ENCODE assay signal across 28 cellular contexts in genomic region chr15:90580541-90580940, GRCh38. TPM values are rescaled to one million over a fixed set of nuclear protein-coding genes. Genes with fewer than 3 reads are reported as not detected.
A peak's percentile ranks its signal among the peaks of the same experiment; 100 is the strongest.
DNase-seq lines count a peak whose midpoint lies in the region; ATAC-seq and TF ChIP-seq lines count a peak whose summit lies in the region.
"Had no signal": no experiment of that assay in that cellular context is flagged by ENCODE, and none has a peak within 500 bp of the region (broad histone marks: within the 10 kb centered on the region; RNA-seq: fewer than 3 reads in every experiment).

No MANE protein-coding gene starts in this region.

- H3K9me3 Mint-ChIP-seq in activated T-helper 1 cell treated with anti-CD3 and anti-CD28 coated beads, Interleukin-12 subunit alpha, Interleukin-12 subunit beta, Interleukin-2, Interleukin-4 antibody, amounts not matched to agents 30 ng/mL and 10 ng/mL and 1 ng/mL, durations not matched to agents 14 hours and 24 hours and 36 hours: no peaks in the 10 kb centered on the region
- H3K9me3 Mint-ChIP-seq in naive B cell: no peaks in the 10 kb centered on the region
- H3K9me3 Mint-ChIP-seq: activated T-cell treated with anti-CD3 and anti-CD28 coated beads, Interleukin-2, amount 50 U/mL, for 4 hours; WTC11 had no signal

- H3K4me1 ChIP-seq in right cardiac atrium (ENCODE audit: control insufficient read depth, insufficient read depth, low read length): peaks cover 8% of the 10 kb centered on the region
- H3K4me1 ChIP-seq in tibial artery: peaks cover 0 to 78% (median 35%) of the 10 kb centered on the region in 4 donors
- H3K4me1 ChIP-seq: BE2C, prostate gland had no signal

- TF ChIP-seq CTCF in tibial artery (IDR thresholded peaks at IDR 0.05): no peak

- H3K4me1 Mint-ChIP-seq in activated T-helper 1 cell treated with anti-CD3 and anti-CD28 coated beads, Interleukin-12 subunit alpha, Interleukin-12 subunit beta, Interleukin-2, Interleukin-4 antibody, amounts not matched to agents 30 ng/mL and 10 ng/mL and 1 ng/mL, durations not matched to agents 14 hours and 24 hours and 36 hours (ENCODE audit: low read depth): peaks cover 69% of the 10 kb centered on the region
- peaks cover 57 to 79% (median 77%) of the 10 kb centered on the region in 3 donors for H3K4me1 Mint-ChIP-seq in naive B cell

- H3K36me3 Mint-ChIP-seq in activated T-helper 1 cell treated with anti-CD3 and anti-CD28 coated beads, Interleukin-12 subunit alpha, Interleukin-12 subunit beta, Interleukin-2, Interleukin-4 antibody, amounts not matched to agents 30 ng/mL and 10 ng/mL and 1 ng/mL, durations not matched to agents 14 hours and 24 hours and 36 hours (ENCODE audit: low read depth): peaks cover 31% of the 10 kb centered on the region
- H3K36me3 Mint-ChIP-seq in naive B cell: peaks cover 5 to 7% of the 10 kb centered on the region in 2 donors
- H3K36me3 Mint-ChIP-seq: WTC11 had no signal

- peak overlapping the region; percentile 18 for H3K27ac Mint-ChIP-seq in activated T-helper 1 cell treated with anti-CD3 and anti-CD28 coated beads, Interleukin-12 subunit alpha, Interleukin-12 subunit beta, Interleukin-2, Interleukin-4 antibody, amounts not matched to agents 30 ng/mL and 10 ng/mL and 1 ng/mL, durations not matched to agents 14 hours and 24 hours and 36 hours
- peak overlapping the region in 4 of 6 donors; percentile 26 to 83 (median 70) for H3K27ac Mint-ChIP-seq in naive B cell
- H3K27ac Mint-ChIP-seq: WTC11 had no signal

- H3K4me3 Mint-ChIP-seq in activated T-helper 1 cell treated with anti-CD3 and anti-CD28 coated beads, Interleukin-12 subunit alpha, Interleukin-12 subunit beta, Interleukin-2, Interleukin-4 antibody, amounts not matched to agents 30 ng/mL and 10 ng/mL and 1 ng/mL, durations not matched to agents 14 hours and 24 hours and 36 hours: no peak overlapping the region
- peak overlapping the region in 4 of 8 donors; percentile 47 to 70 (median 56) for H3K4me3 Mint-ChIP-seq in naive B cell
- H3K4me3 Mint-ChIP-seq: WTC11 had no signal

- no peaks in the 10 kb centered on the region for H3K27me3 Mint-ChIP-seq in activated T-helper 1 cell treated with anti-CD3 and anti-CD28 coated beads, Interleukin-12 subunit alpha, Interleukin-12 subunit beta, Interleukin-2, Interleukin-4 antibody, amounts not matched to agents 30 ng/mL and 10 ng/mL and 1 ng/mL, durations not matched to agents 14 hours and 24 hours and 36 hours (ENCODE audit: insufficient read depth)
- H3K27me3 Mint-ChIP-seq in naive B cell: no peaks in the 10 kb centered on the region

- ATAC-seq in right cardiac atrium (no peak), naive B cell (ENCODE audit: low read depth in 2 of 2) (no peak), GM19452 (IDR thresholded peaks at IDR 0.05; ENCODE audit: unreplicated experiment) (no peak), HG02678 (IDR thresholded peaks at IDR 0.05; ENCODE audit: unreplicated experiment) (no peak)
- ATAC-seq: activated T-cell treated with anti-CD3 and anti-CD28 coated beads, Interleukin-2, amount 50 U/mL, for 4 hours; WTC11 had no signal

- peak overlapping the region; percentile 15 for H3K27ac ChIP-seq in right cardiac atrium (ENCODE audit: low read length)
- peak overlapping the region; percentile 61 to 73 for H3K27ac ChIP-seq in tibial artery
- H3K27ac ChIP-seq: brain microvascular endothelial cell, GM23248, prostate gland, sigmoid colon had no signal

- intact Hi-C loops in right cardiac atrium (cut with DNase I): no loop called here
- intact Hi-C loops in cardiac septum (cut with DNase I): no loop called here
- intact Hi-C loops in activated T-helper 1 cell treated with anti-CD3 and anti-CD28 coated beads, Interleukin-12 subunit alpha, Interleukin-12 subunit beta, Interleukin-2, Interleukin-4 antibody, amounts not matched to agents 30 ng/mL and 10 ng/mL and 1 ng/mL, durations not matched to agents 14 hours and 24 hours and 36 hours (cut with micrococcal nuclease): no loop called here
- intact Hi-C loops in tibial artery (cut with DNase I; ENCODE audit: low total_unique reads): no loop called here

- no peaks in the 10 kb centered on the region for H3K27me3 ChIP-seq in right cardiac atrium (ENCODE audit: control insufficient read depth, insufficient read depth)
- H3K27me3 ChIP-seq in tibial artery: no peaks in the 10 kb centered on the region
- H3K27me3 ChIP-seq: BE2C, brain microvascular endothelial cell, sigmoid colon, upper lobe of left lung had no signal

- H3K4me3 ChIP-seq in right cardiac atrium (ENCODE audit: low read length) (no peak overlapping the region), tibial artery (no peak overlapping the region)
- H3K4me3 ChIP-seq: GM23248, prostate gland, sigmoid colon, upper lobe of left lung had no signal

- no peaks in the 10 kb centered on the region for H3K36me3 ChIP-seq in tibial artery
- H3K36me3 ChIP-seq: BE2C, brain microvascular endothelial cell, prostate gland, sigmoid colon, upper lobe of left lung had no signal

- H3K9me3 ChIP-seq in right cardiac atrium (ENCODE audit: control insufficient read depth, low read length): no peaks in the 10 kb centered on the region
- H3K9me3 ChIP-seq in tibial artery: no peaks in the 10 kb centered on the region
- H3K9me3 ChIP-seq: BE2C, prostate gland, sigmoid colon, upper lobe of left lung had no signal

- DNase-seq in right cardiac atrium (no peak), cardiac septum (ENCODE audit: low spot score) (no peak), naive B cell (no peak), tibial artery (no peak)
- no peak for DNase-seq in activated T-helper 1 cell treated with anti-CD3 and anti-CD28 coated beads, Interleukin-12 subunit alpha, Interleukin-12 subunit beta, Interleukin-2, Interleukin-4 antibody, amounts not matched to agents 30 ng/mL and 10 ng/mL and 1 ng/mL, durations not matched to agents 14 hours and 24 hours and 36 hours (ENCODE audit: low spot score)
- no peak for DNase-seq in stimulated activated CD4-positive, alpha-beta T cell treated with anti-CD3 and anti-CD28 coated beads, Interleukin-15, amount 100 ng/mL, for 24 hours
- DNase-seq: ACHN; activated naive CD4-positive, alpha-beta T cell; activated T-cell treated with anti-CD3 and anti-CD28 coated beads, Interleukin-2, amount 50 U/mL, for 4 hours; amniotic stem cell; BE2C; brain microvascular endothelial cell; Calu3; DMS79 treated with DMSO at 0.1 percent for 48 hours; effector CD4-positive, alpha-beta T cell; GF-D8; GM23248; IMR-90; NCI-H146; NCI-H446 treated with DMSO at 0.1 percent for 48 hours; sigmoid colon; stimulated activated CD4-positive, alpha-beta T cell treated with anti-CD3 and anti-CD28 coated beads, Interleukin-12 subunit alpha, Interleukin-12 subunit beta, amount 100 ng/mL, for 4 hours; stimulated activated CD4-positive, alpha-beta T cell treated with anti-CD3 and anti-CD28 coated beads, Interleukin-4, amount 100 ng/mL, for 1 hour; upper lobe of left lung had no signal

- WGBS in right cardiac atrium: 82% methylated on average over 7 of the region's 7 CpGs

RNA-seq across cellular contexts. Expression of gene CRTC3, which starts 50.8 kb away (rescaled TPM):
- 10 to 100 TPM; 27.2 to 35.5 (median 30.6) TPM for total RNA-seq in right cardiac atrium
- 15.1 TPM for polyA plus RNA-seq in right cardiac atrium
- total RNA-seq in cardiac septum: 30.4 TPM
- total RNA-seq in activated T-helper 1 cell treated with anti-CD3 and anti-CD28 coated beads, Interleukin-12 subunit alpha, Interleukin-12 subunit beta, Interleukin-2, Interleukin-4 antibody, amounts not matched to agents 30 ng/mL and 10 ng/mL and 1 ng/mL, durations not matched to agents 14 hours and 24 hours and 36 hours: 54.0 and 61.2 TPM in 2 replicates
- 10 to 100 TPM; 14.2 to 47.8 (median 26.9) TPM for polyA plus RNA-seq in naive B cell (ENCODE audit: low read depth in 6 of 6)
